ENCODE assay signal across 10 cellular contexts in the genomic region with DNA sequence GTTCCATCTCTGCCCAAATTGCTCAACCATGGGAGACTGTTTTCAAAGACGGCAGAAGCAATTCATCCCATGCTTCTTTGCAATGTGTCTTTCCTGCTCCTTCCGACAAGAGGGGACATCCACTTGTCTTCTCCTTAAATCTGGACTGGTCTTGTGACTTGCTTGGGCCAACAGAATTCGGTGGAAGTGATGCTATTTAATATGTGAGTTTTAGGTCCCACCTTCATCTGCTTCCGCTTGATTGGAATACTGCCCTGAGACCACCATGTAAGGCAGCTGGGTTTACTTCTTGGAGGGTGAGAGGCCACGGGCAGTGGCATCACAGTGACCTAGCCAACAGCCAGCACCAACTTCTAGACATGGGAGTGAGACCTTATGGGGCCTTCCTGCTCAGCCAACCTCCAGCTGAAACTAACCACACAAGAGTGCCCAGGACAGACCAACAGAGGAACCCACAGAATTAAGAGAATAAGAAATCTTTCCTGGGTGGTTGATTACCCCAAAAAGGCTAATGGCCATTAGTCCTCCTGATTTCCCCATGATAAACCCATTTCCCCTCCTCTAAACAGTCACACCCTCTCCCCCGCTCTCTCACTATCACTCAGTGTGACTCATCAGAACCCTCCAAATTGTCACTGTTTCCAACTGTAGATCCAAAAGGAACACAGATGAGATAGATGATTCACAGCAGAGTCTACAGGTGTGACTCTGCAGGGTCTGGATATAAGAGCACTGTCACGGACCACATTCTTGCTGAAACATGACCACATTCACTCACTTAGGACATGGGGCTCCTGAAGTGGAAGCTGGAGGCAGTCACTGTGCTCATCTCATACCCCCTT. TPM values are rescaled to one million over a fixed set of nuclear protein-coding genes. Genes with fewer than 3 reads are reported as not detected.
DNase-seq lines count a peak whose midpoint lies in the region; ATAC-seq and TF ChIP-seq lines count a peak whose summit lies in the region.
"Had no signal": no experiment of that assay in that cellular context is flagged by ENCODE, and none has a peak within 500 bp of the region (broad histone marks: within the 10 kb centered on the region; RNA-seq: fewer than 3 reads in every experiment).

No MANE protein-coding gene starts in this region.

- no peaks in the 10 kb centered on the region for H3K9me3 Mint-ChIP-seq in T-helper 2 cell treated with Interferon-gamma antibody and Interleukin-4, amounts not matched to agents 5 μg/mL and 100 μg/mL, for 36 hours
- no peaks in the 10 kb centered on the region for H3K9me3 Mint-ChIP-seq in activated T-helper 1 cell treated with anti-CD3 and anti-CD28 coated beads, Interleukin-12 subunit alpha, Interleukin-12 subunit beta, Interleukin-2, Interleukin-4 antibody, amounts not matched to agents 30 ng/mL and 10 ng/mL and 1 ng/mL, durations not matched to agents 14 hours and 24 hours and 36 hours
- no peaks in the 10 kb centered on the region for H3K9me3 Mint-ChIP-seq in nephron progenitor cell
- H3K9me3 Mint-ChIP-seq: nephron had no signal

- no peak for TF ChIP-seq CTCF in nephron progenitor cell (IDR thresholded peaks at IDR 0.05)

- ATAC-seq in HG02938 (IDR thresholded peaks at IDR 0.05; ENCODE audit: unreplicated experiment) (peak; percentile 56), left colon (no peak)

- no peaks in the 10 kb centered on the region for H3K36me3 Mint-ChIP-seq in T-helper 2 cell treated with Interferon-gamma antibody and Interleukin-4, amounts not matched to agents 5 μg/mL and 100 μg/mL, for 36 hours (ENCODE audit: low read depth)
- no peaks in the 10 kb centered on the region for H3K36me3 Mint-ChIP-seq in activated T-helper 1 cell treated with anti-CD3 and anti-CD28 coated beads, Interleukin-12 subunit alpha, Interleukin-12 subunit beta, Interleukin-2, Interleukin-4 antibody, amounts not matched to agents 30 ng/mL and 10 ng/mL and 1 ng/mL, durations not matched to agents 14 hours and 24 hours and 36 hours (ENCODE audit: low read depth)
- H3K36me3 Mint-ChIP-seq in nephron progenitor cell (ENCODE audit: low read depth): no peaks in the 10 kb centered on the region

- no peak overlapping the region for H3K4me3 Mint-ChIP-seq in T-helper 2 cell treated with Interferon-gamma antibody and Interleukin-4, amounts not matched to agents 5 μg/mL and 100 μg/mL, for 36 hours
- H3K4me3 Mint-ChIP-seq in activated T-helper 1 cell treated with anti-CD3 and anti-CD28 coated beads, Interleukin-12 subunit alpha, Interleukin-12 subunit beta, Interleukin-2, Interleukin-4 antibody, amounts not matched to agents 30 ng/mL and 10 ng/mL and 1 ng/mL, durations not matched to agents 14 hours and 24 hours and 36 hours: peak overlapping the region; percentile 1
- H3K4me3 Mint-ChIP-seq in nephron progenitor cell: no peak overlapping the region
- H3K4me3 Mint-ChIP-seq: nephron had no signal

- peaks cover 16% of the 10 kb centered on the region for H3K4me1 Mint-ChIP-seq in T-helper 2 cell treated with Interferon-gamma antibody and Interleukin-4, amounts not matched to agents 5 μg/mL and 100 μg/mL, for 36 hours (ENCODE audit: low read depth)
- H3K4me1 Mint-ChIP-seq in activated T-helper 1 cell treated with anti-CD3 and anti-CD28 coated beads, Interleukin-12 subunit alpha, Interleukin-12 subunit beta, Interleukin-2, Interleukin-4 antibody, amounts not matched to agents 30 ng/mL and 10 ng/mL and 1 ng/mL, durations not matched to agents 14 hours and 24 hours and 36 hours (ENCODE audit: low read depth): peaks cover 38% of the 10 kb centered on the region
- H3K4me1 Mint-ChIP-seq in nephron progenitor cell: peaks cover 25% of the 10 kb centered on the region
- H3K4me1 Mint-ChIP-seq: nephron had no signal

- DNase-seq in T-helper 2 cell treated with Interferon-gamma antibody and Interleukin-4, amounts not matched to agents 5 μg/mL and 100 μg/mL, for 36 hours (ENCODE audit: low spot score): peak; percentile 49
- DNase-seq in T-helper 2 cell: no peak
- DNase-seq in activated T-helper 1 cell treated with anti-CD3 and anti-CD28 coated beads, Interleukin-12 subunit alpha, Interleukin-12 subunit beta, Interleukin-2, Interleukin-4 antibody, amounts not matched to agents 30 ng/mL and 10 ng/mL and 1 ng/mL, durations not matched to agents 14 hours and 24 hours and 36 hours (ENCODE audit: low spot score): no peak
- DNase-seq in posterior vena cava (ENCODE audit: low spot score): peak; percentile 9
- DNase-seq in KG1 (lab: John Stamatoyannopoulos, UW): no peak
- no peak for DNase-seq in left colon
- no peak for DNase-seq in nephron progenitor cell
- DNase-seq: NCI-H1105 had no signal

- H3K27ac Mint-ChIP-seq in T-helper 2 cell treated with Interferon-gamma antibody and Interleukin-4, amounts not matched to agents 5 μg/mL and 100 μg/mL, for 36 hours: no peak overlapping the region
- H3K27ac Mint-ChIP-seq in activated T-helper 1 cell treated with anti-CD3 and anti-CD28 coated beads, Interleukin-12 subunit alpha, Interleukin-12 subunit beta, Interleukin-2, Interleukin-4 antibody, amounts not matched to agents 30 ng/mL and 10 ng/mL and 1 ng/mL, durations not matched to agents 14 hours and 24 hours and 36 hours: peak overlapping the region; percentile 45
- H3K27ac Mint-ChIP-seq in nephron progenitor cell: no peak overlapping the region
- H3K27ac Mint-ChIP-seq: nephron had no signal

- H3K27me3 Mint-ChIP-seq in T-helper 2 cell treated with Interferon-gamma antibody and Interleukin-4, amounts not matched to agents 5 μg/mL and 100 μg/mL, for 36 hours (ENCODE audit: low read depth): peaks cover 2% of the 10 kb centered on the region
- no peaks in the 10 kb centered on the region for H3K27me3 Mint-ChIP-seq in activated T-helper 1 cell treated with anti-CD3 and anti-CD28 coated beads, Interleukin-12 subunit alpha, Interleukin-12 subunit beta, Interleukin-2, Interleukin-4 antibody, amounts not matched to agents 30 ng/mL and 10 ng/mL and 1 ng/mL, durations not matched to agents 14 hours and 24 hours and 36 hours (ENCODE audit: insufficient read depth)
- peaks cover 18% of the 10 kb centered on the region for H3K27me3 Mint-ChIP-seq in nephron progenitor cell (ENCODE audit: low read depth, poor library complexity)

- intact Hi-C loops in activated T-helper 1 cell treated with anti-CD3 and anti-CD28 coated beads, Interleukin-12 subunit alpha, Interleukin-12 subunit beta, Interleukin-2, Interleukin-4 antibody, amounts not matched to agents 30 ng/mL and 10 ng/mL and 1 ng/mL, durations not matched to agents 14 hours and 24 hours and 36 hours (cut with micrococcal nuclease): loop anchor here (1.0 to 2.0 kb wide), 4 partner anchors 16 to 80 kb away; partner anchors contain the start of genes PUM2 and RHOB
- intact Hi-C loops in posterior vena cava (cut with DNase I) (no loop called here), left colon (cut with DNase I, micrococcal nuclease) (no loop called here)

RNA-seq across cellular contexts. Expression of gene RHOB, which starts 16.2 kb away (rescaled TPM):
- 27.6 and 29.6 TPM in 2 replicates for total RNA-seq in activated T-helper 1 cell treated with anti-CD3 and anti-CD28 coated beads, Interleukin-12 subunit alpha, Interleukin-12 subunit beta, Interleukin-2, Interleukin-4 antibody, amounts not matched to agents 30 ng/mL and 10 ng/mL and 1 ng/mL, durations not matched to agents 14 hours and 24 hours and 36 hours
- total RNA-seq in posterior vena cava: 1,000 to 10,000 TPM in 1 of 2 donors, 100 to 1,000 TPM in 1; 742 to 1,258 TPM
- 100 to 1,000 TPM; 141 to 332 TPM for total RNA-seq in left colon

Comparison
In these comparisons a context has a peak if more than half of its experiments do, and no peak if none do; other contexts are left out.
1. DNase-seq: peak in T-helper 2 cell treated with Interferon-gamma antibody and Interleukin-4, amounts not matched to agents 5 μg/mL and 100 μg/mL, for 36 hours (single experiment) and posterior vena cava (single experiment); none in T-helper 2 cell (0 of 5), activated T-helper 1 cell treated with anti-CD3 and anti-CD28 coated beads, Interleukin-12 subunit alpha, Interleukin-12 subunit beta, Interleukin-2, Interleukin-4 antibody, amounts not matched to agents 30 ng/mL and 10 ng/mL and 1 ng/mL, durations not matched to agents 14 hours and 24 hours and 36 hours (single experiment), KG1 (single experiment), left colon (0 of 2) and nephron progenitor cell (single experiment).